33 cellular contexts compared by ENCODE assay signal in genomic region chr7:23308754-23309153, GRCh38.
"Had no signal": no experiment of that assay in that cellular context is flagged by ENCODE, and none has a peak within 500 bp of the region (broad histone marks: within the 10 kb centered on the region; RNA-seq: fewer than 3 reads in every experiment).

No MANE protein-coding gene starts in this region.

- FAIRE-seq: frontal cortex had no signal

- H3K9me3 Mint-ChIP-seq: activated B cell treated with CpG ODN at 0.5 μM for 24 hours; activated CD8-positive, alpha-beta T cell treated with anti-CD3 and anti-CD28 coated beads for 36 hours; activated naive CD4-positive, alpha-beta T cell treated with anti-CD3 and anti-CD28 coated beads, Interleukin-2, amount 10 ng/mL, durations not matched to agents 7 days and 5 days; activated naive CD4-positive, alpha-beta T cell treated with anti-CD3 and anti-CD28 coated beads, Interleukin-2, amount 50 U/mL, for 72 hours; activated naive CD8-positive, alpha-beta T cell treated with anti-CD3 and anti-CD28 coated beads, Interleukin-2, amount 50 U/mL, for 24 hours; activated T-cell treated with anti-CD3 and anti-CD28 coated beads, Interleukin-2, amount 50 U/mL, for 72 hours; dendritic cell treated with granulocyte-macrophage colony-stimulating factor and Interleukin-4, amounts not matched to agents 40 ng/mL and 50 ng/mL, for 4 days; endodermal cell; T-helper 2 cell treated with Interferon-gamma antibody and Interleukin-4, amounts not matched to agents 5 μg/mL and 100 μg/mL, for 36 hours had no signal

- H3K4me3 Mint-ChIP-seq: activated B cell treated with CpG ODN at 0.5 μM for 24 hours; activated CD8-positive, alpha-beta T cell treated with anti-CD3 and anti-CD28 coated beads for 36 hours; activated naive CD4-positive, alpha-beta T cell treated with anti-CD3 and anti-CD28 coated beads, Interleukin-2, amount 10 ng/mL, durations not matched to agents 7 days and 5 days; activated naive CD8-positive, alpha-beta T cell treated with anti-CD3 and anti-CD28 coated beads, Interleukin-2, amount 50 U/mL, for 24 hours; activated T-cell treated with anti-CD3 and anti-CD28 coated beads, Interleukin-2, amount 50 U/mL, for 72 hours; dendritic cell treated with granulocyte-macrophage colony-stimulating factor and Interleukin-4, amounts not matched to agents 40 ng/mL and 50 ng/mL, for 4 days; endodermal cell; T-helper 17 cell; T-helper 2 cell treated with Interferon-gamma antibody and Interleukin-4, amounts not matched to agents 5 μg/mL and 100 μg/mL, for 36 hours had no signal

- H3K27me3 ChIP-seq: adrenal gland, body of pancreas, colonic mucosa, dorsolateral prefrontal cortex, heart left ventricle had no signal

- H3K27ac ChIP-seq: adrenal gland, body of pancreas, colonic mucosa, dorsolateral prefrontal cortex, heart left ventricle, WERI-Rb-1 had no signal

- ATAC-seq: activated CD4-positive, CD25-positive, alpha-beta regulatory T cell treated with anti-CD3 and anti-CD28 coated beads, Interleukin-2, amount 50 U/mL, for 24 hours; activated CD8-positive, alpha-beta T cell treated with anti-CD3 and anti-CD28 coated beads for 36 hours; activated naive CD4-positive, alpha-beta T cell treated with anti-CD3 and anti-CD28 coated beads, Interleukin-2, amount 50 U/mL, for 72 hours; activated naive CD8-positive, alpha-beta T cell treated with anti-CD3 and anti-CD28 coated beads, Interleukin-2, amount 50 U/mL, for 24 hours; activated T-cell treated with anti-CD3 and anti-CD28 coated beads, Interleukin-2, amount 50 U/mL, for 72 hours; body of pancreas; esophagus mucosa; heart left ventricle; T-helper 17 cell had no signal

- H3K27me3 Mint-ChIP-seq: activated B cell treated with CpG ODN at 0.5 μM for 24 hours; activated CD8-positive, alpha-beta T cell treated with anti-CD3 and anti-CD28 coated beads for 36 hours; activated naive CD4-positive, alpha-beta T cell treated with anti-CD3 and anti-CD28 coated beads, Interleukin-2, amount 10 ng/mL, durations not matched to agents 7 days and 5 days; activated naive CD8-positive, alpha-beta T cell treated with anti-CD3 and anti-CD28 coated beads, Interleukin-2, amount 50 U/mL, for 24 hours; dendritic cell treated with granulocyte-macrophage colony-stimulating factor and Interleukin-4, amounts not matched to agents 40 ng/mL and 50 ng/mL, for 4 days; T-helper 17 cell had no signal

- H3K9me3 ChIP-seq: adrenal gland, body of pancreas, colonic mucosa, heart left ventricle had no signal

- DNase-seq: activated B cell treated with CpG ODN at 0.5 μM for 24 hours; activated CD4-positive, alpha-beta T cell treated with anti-CD3 and anti-CD28 coated beads for 48 hours; activated CD4-positive, alpha-beta T cell treated with anti-CD3 and anti-CD28 coated beads, Interleukin-2, amount 50 U/mL, for 1 hour; activated CD4-positive, alpha-beta T cell treated with anti-CD3 and anti-CD28 coated beads, Interleukin-2, amount 50 U/mL, for 48 hours; activated CD8-positive, alpha-beta memory T cell treated with anti-CD3 and anti-CD28 coated beads for 24 hours; activated CD8-positive, alpha-beta T cell treated with anti-CD3 and anti-CD28 coated beads for 36 hours; activated gamma-delta T cell; activated naive CD4-positive, alpha-beta T cell; activated naive CD4-positive, alpha-beta T cell treated with anti-CD3 and anti-CD28 coated beads, Interleukin-2, amount 10 ng/mL, durations not matched to agents 7 days and 5 days; activated naive CD8-positive, alpha-beta T cell treated with anti-CD3 and anti-CD28 coated beads, Interleukin-2, amount 50 U/mL, for 24 hours; activated T-cell treated with anti-CD3 and anti-CD28 coated beads, Interleukin-2, amount 50 U/mL, for 72 hours; adrenal gland; amygdala; aorta; body of pancreas; central memory CD4-positive, alpha-beta T cell; cerebellar nuclear complex; colonic mucosa; dorsolateral prefrontal cortex; effector memory CD4-positive, alpha-beta T cell; endodermal cell; foreskin fibroblast; heart left ventricle; T-helper 1 cell; T-helper 17 cell; T1000; WERI-Rb-1 had no signal

- H3K27ac Mint-ChIP-seq: activated B cell treated with CpG ODN at 0.5 μM for 24 hours; activated naive CD4-positive, alpha-beta T cell treated with anti-CD3 and anti-CD28 coated beads, Interleukin-2, amount 10 ng/mL, durations not matched to agents 7 days and 5 days; activated naive CD4-positive, alpha-beta T cell treated with anti-CD3 and anti-CD28 coated beads, Interleukin-2, amount 50 U/mL, for 72 hours; activated naive CD8-positive, alpha-beta T cell treated with anti-CD3 and anti-CD28 coated beads, Interleukin-2, amount 50 U/mL, for 24 hours; activated T-cell treated with anti-CD3 and anti-CD28 coated beads, Interleukin-2, amount 50 U/mL, for 72 hours; dendritic cell treated with granulocyte-macrophage colony-stimulating factor and Interleukin-4, amounts not matched to agents 40 ng/mL and 50 ng/mL, for 4 days; endodermal cell; T-helper 17 cell; T-helper 2 cell treated with Interferon-gamma antibody and Interleukin-4, amounts not matched to agents 5 μg/mL and 100 μg/mL, for 36 hours had no signal
